ENCODE assay signal across 20 cellular contexts in genomic region chr16:22672830-22673210, GRCh38.
"Had no signal": no experiment of that assay in that cellular context is flagged by ENCODE, and none has a peak within 500 bp of the region (broad histone marks: within the 10 kb centered on the region; RNA-seq: fewer than 3 reads in every experiment).

No MANE protein-coding gene starts in this region.

- ATAC-seq: esophagus mucosa; left colon; mucosa of descending colon; natural killer cell treated with Interleukin-12 subunit alpha and Interleukin-12 subunit beta and Interleukin-15 and Interleukin-18, amount 100 ng/mL, for 72 hours; pancreas; stimulated activated memory B cell treated with anti-CD40 and anti-IgM and Interleukin-4, amounts not matched to agents 10 μg/mL and 1 μg/mL and 100 μg/mL, for 72 hours had no signal

- H3K27me3 ChIP-seq: colonic mucosa, neural progenitor cell, pancreas, testis had no signal

- H3K27ac ChIP-seq: colonic mucosa, heart left ventricle, neural progenitor cell, pancreas, spleen, testis, tibial nerve had no signal

- DNase-seq: colonic mucosa; effector CD4-positive, alpha-beta T cell; hippocampal formation; left colon; mammary epithelial cell; mucosa of descending colon; nucleus accumbens; pancreas; right cardiac atrium; spleen; stimulated activated CD4-positive, alpha-beta T cell treated with anti-CD3 and anti-CD28 coated beads, Interleukin-15, amount 100 ng/mL, for 24 hours; stimulated activated CD4-positive, alpha-beta T cell treated with anti-CD3 and anti-CD28 coated beads, Interleukin-1b, Interleukin-23, amount 100 ng/mL, for 48 hours; stimulated activated CD4-positive, alpha-beta T cell treated with anti-CD3 and anti-CD28 coated beads, Interleukin-4, amount 100 ng/mL, for 24 hours; testis had no signal

- H3K4me3 ChIP-seq: colonic mucosa, heart left ventricle, mucosa of descending colon, neural progenitor cell, pancreas, spleen, testis, tibial nerve had no signal

- H3K4me1 ChIP-seq: colonic mucosa, pancreas, spleen, testis, tibial nerve had no signal

- H3K9me3 ChIP-seq: colonic mucosa, heart left ventricle, mucosa of descending colon, pancreas, spleen, testis, tibial nerve had no signal

- H3K36me3 ChIP-seq: colonic mucosa, heart left ventricle, neural progenitor cell, pancreas, spleen, tibial nerve had no signal
